In the genomic region with DNA sequence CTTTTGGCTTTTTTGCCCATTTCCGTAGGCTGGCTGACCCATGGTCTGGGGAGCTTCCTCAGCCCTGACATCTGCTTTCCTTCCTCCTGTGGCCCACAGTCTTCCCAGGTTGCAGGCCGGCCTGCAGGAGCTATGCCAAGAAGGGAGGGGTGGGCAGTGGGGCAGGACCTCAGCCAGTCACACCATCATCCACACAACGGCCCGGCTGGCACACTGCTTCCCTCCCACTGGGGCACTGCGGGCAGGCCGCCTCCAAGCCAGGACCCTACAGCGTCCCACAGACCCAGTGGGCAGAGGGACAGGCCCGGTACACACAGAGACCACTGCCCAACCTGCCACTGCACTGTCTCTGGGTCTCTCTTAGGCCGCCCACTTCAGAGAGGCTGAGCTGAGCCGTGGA, we compare ENCODE assay signal across 19 cellular contexts. TPM values are rescaled to one million over a fixed set of nuclear protein-coding genes. Genes with fewer than 3 reads are reported as not detected.
DNase-seq lines count a peak whose midpoint lies in the region; ATAC-seq and TF ChIP-seq lines count a peak whose summit lies in the region.
"Had no signal": no experiment of that assay in that cellular context is flagged by ENCODE, and none has a peak within 500 bp of the region (broad histone marks: within the 10 kb centered on the region; RNA-seq: fewer than 3 reads in every experiment).

No MANE protein-coding gene starts in this region.

- H3K27me3 Mint-ChIP-seq in nephron (ENCODE audit: low read depth): no peaks in the 10 kb centered on the region
- H3K27me3 Mint-ChIP-seq: B cell had no signal

- 63% methylated on average over 5 of the region's 10 CpGs; no CpG with 5 or more reads in 1 of the 2 donors for WGBS in gastroesophageal sphincter (ENCODE audit: low coverage in 1 of 2), 2 donors

- no peak for TF ChIP-seq POLR2A in gastroesophageal sphincter (IDR thresholded peaks at IDR 0.05)

- H3K27me3 ChIP-seq in RWPE2 (ENCODE audit: insufficient read depth, poor library complexity, severe bottlenecking) (no peaks in the 10 kb centered on the region), gastroesophageal sphincter (no peaks in the 10 kb centered on the region), tibial artery (no peaks in the 10 kb centered on the region)
- H3K27me3 ChIP-seq: heart right ventricle, neutrophil, SJSA1 had no signal

- H3K27ac ChIP-seq in RWPE2 (ENCODE audit: poor library complexity, severe bottlenecking) (no peak overlapping the region), gastroesophageal sphincter (peak overlapping the region in 3 of 4 donors; percentile 15 to 79 (median 76)), tibial artery (peak overlapping the region; percentile 26 to 75)
- H3K27ac ChIP-seq: neutrophil, SJSA1 had no signal

- H3K36me3 ChIP-seq in RWPE2 (ENCODE audit: low read depth) (peaks cover 44% of the 10 kb centered on the region), gastroesophageal sphincter (peaks cover 0 to 51% of the 10 kb centered on the region in 2 donors), tibial artery (peaks cover 38 to 46% (median 41%) of the 10 kb centered on the region in 3 donors)

- TF ChIP-seq EP300 in gastroesophageal sphincter (IDR thresholded peaks at IDR 0.05): no peak

- H3K9me3 ChIP-seq in RWPE2 (ENCODE audit: severe bottlenecking) (no peaks in the 10 kb centered on the region), gastroesophageal sphincter (no peaks in the 10 kb centered on the region), tibial artery (no peaks in the 10 kb centered on the region)
- H3K9me3 ChIP-seq: heart right ventricle, neutrophil, SJSA1 had no signal

- no peaks in the 10 kb centered on the region for H3K4me1 ChIP-seq in RWPE2 (ENCODE audit: insufficient read depth, poor library complexity, severe bottlenecking)
- peaks cover 9 to 77% (median 56%) of the 10 kb centered on the region in 3 donors for H3K4me1 ChIP-seq in gastroesophageal sphincter
- H3K4me1 ChIP-seq in tibial artery: peaks cover 10 to 51% (median 48%) of the 10 kb centered on the region in 4 donors
- H3K4me1 ChIP-seq: SJSA1 had no signal

- H3K36me3 Mint-ChIP-seq in nephron (ENCODE audit: low read depth): peaks cover 4% of the 10 kb centered on the region

- H3K4me1 Mint-ChIP-seq in nephron: peaks cover 38% of the 10 kb centered on the region

- H3K4me3 Mint-ChIP-seq in nephron: no peak overlapping the region
- H3K4me3 Mint-ChIP-seq: B cell had no signal

- peak overlapping the region in 2 of 3 experiments; percentile 69 to 93 for H3K27ac Mint-ChIP-seq in nephron
- H3K27ac Mint-ChIP-seq: activated T-helper 2 cell treated with anti-CD3 and anti-CD28 coated beads, Interferon-gamma antibody, Interleukin-2, Interleukin-4, amounts not matched to agents 10 μg/mL and 5 μg/mL and 100 μg/mL, durations not matched to agents 14 hours and 24 hours and 36 hours; B cell had no signal

- H3K4me3 ChIP-seq in RWPE2 (ENCODE audit: severe bottlenecking) (no peak overlapping the region), gastroesophageal sphincter (no peak overlapping the region), tibial artery (no peak overlapping the region)
- H3K4me3 ChIP-seq: SJSA1 had no signal

- H3K9me3 Mint-ChIP-seq in nephron: no peaks in the 10 kb centered on the region
- H3K9me3 Mint-ChIP-seq: activated T-helper 2 cell treated with anti-CD3 and anti-CD28 coated beads, Interferon-gamma antibody, Interleukin-2, Interleukin-4, amounts not matched to agents 10 μg/mL and 5 μg/mL and 100 μg/mL, durations not matched to agents 14 hours and 24 hours and 36 hours had no signal

- TF ChIP-seq CTCF in RWPE2 (IDR thresholded peaks at IDR 0.05; ENCODE audit: poor library complexity, severe bottlenecking) (no peak), gastroesophageal sphincter (IDR thresholded peaks at IDR 0.05) (no peak), nephron (IDR thresholded peaks at IDR 0.05; ENCODE audit: unreplicated experiment in 3 of 3) (no peak), tibial artery (IDR thresholded peaks at IDR 0.05) (no peak)

- DNase-seq in RWPE2 (ENCODE audit: low spot score): peak; percentile 58
- peak in 1 of 2 donors; percentile 17 for DNase-seq in tibial artery
- no peak for DNase-seq in activated CD8-positive, alpha-beta memory T cell treated with anti-CD3 and anti-CD28 coated beads for 24 hours
- DNase-seq in NCI-H2081 (lab: John Stamatoyannopoulos, UW): no peak
- DNase-seq in NCI-H774 (lab: John Stamatoyannopoulos, UW): no peak
- DNase-seq: central memory CD4-positive, alpha-beta T cell; effector CD4-positive, alpha-beta T cell; midbrain; NCI-H1105 treated with DMSO at 0.1 percent for 48 hours; stimulated activated CD4-positive, alpha-beta T cell treated with anti-CD3 and anti-CD28 coated beads, Interleukin-2, amount 100 ng/mL, for 48 hours had no signal

- intact Hi-C loops in tibial artery (cut with DNase I; ENCODE audit: low total_unique reads): no loop called here

- no peak for ATAC-seq in RWPE2 (ENCODE audit: low read depth)
- ATAC-seq in gastroesophageal sphincter: no peak
- ATAC-seq in GM18909 (IDR thresholded peaks at IDR 0.05; ENCODE audit: poor library complexity, unreplicated experiment): no peak
- ATAC-seq: activated CD4-positive, CD25-positive, alpha-beta regulatory T cell treated with anti-CD3 and anti-CD28 coated beads, Interleukin-2, amount 50 U/mL, for 24 hours had no signal

RNA-seq across cellular contexts. Expression of gene CTBP1, which starts 38.0 kb away (rescaled TPM):
- 100 to 1,000 TPM; 126 to 271 (median 164) TPM for total RNA-seq in gastroesophageal sphincter

RNA-seq across cellular contexts. Expression of gene SPON2, which starts 38.6 kb away (rescaled TPM):
- total RNA-seq in gastroesophageal sphincter: 10 to 100 TPM; 16.3 to 72.5 (median 55.0) TPM
